Comparison of ENCODE assay signal across 16 cellular contexts in the genomic region with DNA sequence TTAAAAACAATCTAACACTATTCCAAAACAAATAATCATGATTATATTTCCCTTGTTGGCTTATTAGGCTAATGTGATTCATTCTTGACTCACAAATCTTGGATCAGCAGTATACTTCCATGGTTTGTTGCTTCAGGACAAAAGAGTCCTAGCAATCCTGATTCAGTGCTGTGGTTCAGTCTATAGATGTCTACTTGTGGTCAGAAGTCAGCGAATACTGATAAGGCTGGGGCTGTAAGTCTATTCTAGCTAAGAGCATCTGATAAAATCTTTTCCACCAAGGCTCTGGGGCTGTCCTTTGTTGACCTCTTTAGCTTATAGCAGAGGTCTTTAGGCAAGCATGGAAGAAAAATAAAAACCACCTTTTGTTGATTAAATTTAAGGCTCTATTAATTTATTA. TPM values are rescaled to one million over a fixed set of nuclear protein-coding genes. Genes with fewer than 3 reads are reported as not detected.
DNase-seq lines count a peak whose midpoint lies in the region; ATAC-seq, FAIRE-seq and TF ChIP-seq lines count a peak whose summit lies in the region.
"Had no signal": no experiment of that assay in that cellular context is flagged by ENCODE, and none has a peak within 500 bp of the region (broad histone marks: within the 10 kb centered on the region; RNA-seq: fewer than 3 reads in every experiment).

No MANE protein-coding gene starts in this region.

- no peak overlapping the region for H3K27ac Mint-ChIP-seq in T-helper 2 cell treated with Interferon-gamma antibody and Interleukin-4, amounts not matched to agents 5 μg/mL and 100 μg/mL, for 36 hours
- H3K27ac Mint-ChIP-seq in natural killer cell treated with Interleukin-12 subunit alpha and Interleukin-12 subunit beta and Interleukin-15 and Interleukin-18, amount 100 ng/mL, for 72 hours: no peak overlapping the region
- H3K27ac Mint-ChIP-seq: stimulated activated naive CD8-positive, alpha-beta T cell treated with anti-CD3 and anti-CD28 coated beads, Interleukin-15, amount 100 ng/mL, for 72 hours had no signal

- H3K4me3 Mint-ChIP-seq in T-helper 2 cell treated with Interferon-gamma antibody and Interleukin-4, amounts not matched to agents 5 μg/mL and 100 μg/mL, for 36 hours: peak overlapping the region; percentile 43
- H3K4me3 Mint-ChIP-seq in natural killer cell treated with Interleukin-12 subunit alpha and Interleukin-12 subunit beta and Interleukin-15 and Interleukin-18, amount 100 ng/mL, for 72 hours: no peak overlapping the region
- H3K4me3 Mint-ChIP-seq: neural crest cell; stimulated activated naive CD8-positive, alpha-beta T cell treated with anti-CD3 and anti-CD28 coated beads, Interleukin-15, amount 100 ng/mL, for 72 hours had no signal

- peaks cover 16% of the 10 kb centered on the region for H3K9me3 Mint-ChIP-seq in T-helper 2 cell treated with Interferon-gamma antibody and Interleukin-4, amounts not matched to agents 5 μg/mL and 100 μg/mL, for 36 hours
- no peaks in the 10 kb centered on the region for H3K9me3 Mint-ChIP-seq in natural killer cell treated with Interleukin-12 subunit alpha and Interleukin-12 subunit beta and Interleukin-15 and Interleukin-18, amount 100 ng/mL, for 72 hours
- H3K9me3 Mint-ChIP-seq: neural crest cell had no signal

- H2AFZ ChIP-seq in fibroblast of lung (ENCODE audit: low read length): no peak overlapping the region

- H3K4me1 ChIP-seq in fibroblast of lung (ENCODE audit: control insufficient read depth, extremely low read depth, insufficient read depth, low read length) (peaks cover 2% of the 10 kb centered on the region), pancreas (peaks cover 0 to 5% (median 0%) of the 10 kb centered on the region in 3 donors)

- WGBS in pancreas, 2 donors: 65 to 69% methylated on average over 1 of the region's 1 CpG

- H3K27ac ChIP-seq in fibroblast of lung (ENCODE audit: insufficient read depth, low read length) (no peak overlapping the region), pancreas (no peak overlapping the region), substantia nigra (ENCODE audit: low read depth, low read length, poor library complexity, severe bottlenecking) (no peak overlapping the region)
- H3K27ac ChIP-seq: KMS-11 had no signal

- H3K79me2 ChIP-seq in fibroblast of lung (ENCODE audit: control insufficient read depth, insufficient read depth, low read length): peaks cover 12% of the 10 kb centered on the region

- H3K36me3 Mint-ChIP-seq in T-helper 2 cell treated with Interferon-gamma antibody and Interleukin-4, amounts not matched to agents 5 μg/mL and 100 μg/mL, for 36 hours (ENCODE audit: low read depth): peaks cover 12% of the 10 kb centered on the region
- H3K36me3 Mint-ChIP-seq in natural killer cell treated with Interleukin-12 subunit alpha and Interleukin-12 subunit beta and Interleukin-15 and Interleukin-18, amount 100 ng/mL, for 72 hours: peaks cover 6% of the 10 kb centered on the region

- no peak for ATAC-seq in natural killer cell treated with Interleukin-12 subunit alpha and Interleukin-12 subunit beta and Interleukin-15 and Interleukin-18, amount 100 ng/mL, for 72 hours
- no peak for ATAC-seq in pancreas
- ATAC-seq: stimulated activated naive CD8-positive, alpha-beta T cell treated with anti-CD3 and anti-CD28 coated beads, Interleukin-15, amount 100 ng/mL, for 72 hours had no signal

- DNase-seq in A172 (ENCODE audit: low spot score) (peak; percentile 92), HPDE6-E6E7 (ENCODE audit: extremely low spot score) (peak; percentile 70), fibroblast of lung (ENCODE audit: low read depth in 2 of 2) (peak; percentile 89 to 98), pancreas (no peak), urothelium cell line (ENCODE audit: low spot score) (no peak), substantia nigra (lab: John Stamatoyannopoulos, UW) (no peak)
- no peak for DNase-seq in T-helper 2 cell treated with Interferon-gamma antibody and Interleukin-4, amounts not matched to agents 5 μg/mL and 100 μg/mL, for 36 hours (ENCODE audit: low spot score)
- DNase-seq in natural killer cell treated with Interleukin-12 subunit alpha and Interleukin-12 subunit beta and Interleukin-15 and Interleukin-18, amount 100 ng/mL, for 72 hours (ENCODE audit: low spot score): no peak
- DNase-seq: aorta; GDM1; kidney; NCI-H774; stimulated activated CD4-positive, alpha-beta T cell treated with anti-CD3 and anti-CD28 coated beads, Interleukin-2, amount 100 ng/mL, for 24 hours; stimulated activated naive CD8-positive, alpha-beta T cell treated with anti-CD3 and anti-CD28 coated beads, Interleukin-15, amount 100 ng/mL, for 72 hours had no signal

- no peak for FAIRE-seq in pancreas (lab: Jason Lieb, UNC)
- no peak for FAIRE-seq in urothelium cell line (lab: Jason Lieb, UNC)
- FAIRE-seq: kidney had no signal

- TF ChIP-seq CTCF in fibroblast of lung (conservative IDR thresholded peaks at IDR 0.05 in 1 of 2, IDR thresholded peaks at IDR 0.05 in 1 of 2; ENCODE audit: low read depth in 1 of 2, low read length in 2 of 2): no peak
- no peak for TF ChIP-seq CTCF in pancreas (IDR thresholded peaks at IDR 0.05)

- H3K36me3 ChIP-seq in fibroblast of lung (ENCODE audit: control insufficient read depth, insufficient read depth, low read length) (no peaks in the 10 kb centered on the region), pancreas (no peaks in the 10 kb centered on the region)

- peaks cover 36% of the 10 kb centered on the region for H3K4me1 Mint-ChIP-seq in T-helper 2 cell treated with Interferon-gamma antibody and Interleukin-4, amounts not matched to agents 5 μg/mL and 100 μg/mL, for 36 hours (ENCODE audit: low read depth)
- peaks cover 23 to 27% of the 10 kb centered on the region in 2 donors for H3K4me1 Mint-ChIP-seq in natural killer cell treated with Interleukin-12 subunit alpha and Interleukin-12 subunit beta and Interleukin-15 and Interleukin-18, amount 100 ng/mL, for 72 hours (ENCODE audit: low read depth in 2 of 2)

- peak overlapping the region; percentile 51 for H3K4me2 ChIP-seq in fibroblast of lung (ENCODE audit: extremely low read depth, insufficient read depth, low read length)
- H3K4me2 ChIP-seq: KMS-11 had no signal

- intact Hi-C loops in pancreas (cut with DNase I): no loop called here

- no peaks in the 10 kb centered on the region for H3K27me3 Mint-ChIP-seq in T-helper 2 cell treated with Interferon-gamma antibody and Interleukin-4, amounts not matched to agents 5 μg/mL and 100 μg/mL, for 36 hours (ENCODE audit: low read depth)
- peaks cover 3 to 7% of the 10 kb centered on the region in 2 donors for H3K27me3 Mint-ChIP-seq in natural killer cell treated with Interleukin-12 subunit alpha and Interleukin-12 subunit beta and Interleukin-15 and Interleukin-18, amount 100 ng/mL, for 72 hours
- H3K27me3 Mint-ChIP-seq: stimulated activated naive CD8-positive, alpha-beta T cell treated with anti-CD3 and anti-CD28 coated beads, Interleukin-15, amount 100 ng/mL, for 72 hours had no signal

- H3K4me3 ChIP-seq in fibroblast of lung (replicated peaks in 1 of 4; ENCODE audit: control extremely low read depth in 1 of 4, insufficient read depth in 1 of 4, low read depth in 3 of 4, low read length in 4 of 4) (no peak overlapping the region), pancreas (no peak overlapping the region)

- H4K20me1 ChIP-seq in fibroblast of lung (ENCODE audit: control insufficient read depth, extremely low read depth, insufficient read depth, low read length): no peaks in the 10 kb centered on the region

- H3K9me3 ChIP-seq in fibroblast of lung (ENCODE audit: control insufficient read depth, insufficient read depth, low read depth, low read length) (no peaks in the 10 kb centered on the region), pancreas (no peaks in the 10 kb centered on the region)

- no peaks in the 10 kb centered on the region for H3K27me3 ChIP-seq in fibroblast of lung (ENCODE audit: control insufficient read depth, insufficient read depth, low read length)
- H3K27me3 ChIP-seq in pancreas: no peaks in the 10 kb centered on the region

- no peak overlapping the region for H3K9ac ChIP-seq in fibroblast of lung (ENCODE audit: insufficient read depth, low read length)
- H3K9ac ChIP-seq: KMS-11 had no signal

RNA-seq across cellular contexts. Expression of a gene that starts 4.4 kb away (rescaled TPM):
- 11.4 and 26.2 TPM in 2 replicates for total RNA-seq in A172 (2014; rRNA removed; shearing (Covaris generic))
- 34.9 and 59.9 TPM in 2 replicates for total RNA-seq in fibroblast of lung
- 69.9 and 78.7 TPM in 2 replicates for polyA plus RNA-seq in fibroblast of lung
- polyA plus RNA-seq in fibroblast of lung (2012): 38.9 and 45.7 TPM in 2 replicates
- polyA minus RNA-seq in fibroblast of lung (ENCODE audit: low replicate concordance): 31.4 and 40.8 TPM in 2 replicates
- 10 to 100 TPM; 24.5 to 30.4 TPM for total RNA-seq in natural killer cell treated with Interleukin-12 subunit alpha and Interleukin-12 subunit beta and Interleukin-15 and Interleukin-18, amount 100 ng/mL, for 72 hours
- total RNA-seq in pancreas: 10 to 100 TPM; 10.3 to 33.1 (median 14.2) TPM
- 10 to 100 TPM in 1 of 2 donors, 1 to 10 TPM in 1; 9.7 to 13.3 TPM for polyA plus RNA-seq in pancreas

RNA-seq across cellular contexts. Expression of a gene that starts 15.3 kb away (rescaled TPM):
- 67.7 and 68.0 TPM in 2 replicates for total RNA-seq in A172 (2014; rRNA removed; shearing (Covaris generic))
- total RNA-seq in fibroblast of lung (44.7 and 67.2 TPM in 2 replicates), pancreas (10 to 100 TPM; 36.9 to 61.1 (median 45.3) TPM)
- polyA plus RNA-seq in fibroblast of lung (60.0 and 60.8 TPM in 2 replicates), pancreas (10 to 100 TPM; 13.8 to 21.5 TPM)
- 33.8 and 35.0 TPM in 2 replicates for polyA plus RNA-seq in fibroblast of lung (2012)
- polyA minus RNA-seq in fibroblast of lung (ENCODE audit: low replicate concordance): 31.4 and 48.9 TPM in 2 replicates
- total RNA-seq in natural killer cell treated with Interleukin-12 subunit alpha and Interleukin-12 subunit beta and Interleukin-15 and Interleukin-18, amount 100 ng/mL, for 72 hours: 10 to 100 TPM; 54.1 to 68.8 TPM

Comparison
In these comparisons a context has a peak if more than half of its experiments do, and no peak if none do; other contexts are left out.
1. DNase-seq: peak in A172 (single experiment), HPDE6-E6E7 (single experiment) and fibroblast of lung (2 of 2); none in T-helper 2 cell treated with Interferon-gamma antibody and Interleukin-4, amounts not matched to agents 5 μg/mL and 100 μg/mL, for 36 hours (single experiment), natural killer cell treated with Interleukin-12 subunit alpha and Interleukin-12 subunit beta and Interleukin-15 and Interleukin-18, amount 100 ng/mL, for 72 hours (single experiment), pancreas (0 of 6), urothelium cell line (single experiment) and substantia nigra (0 of 49).